In the genomic region with DNA sequence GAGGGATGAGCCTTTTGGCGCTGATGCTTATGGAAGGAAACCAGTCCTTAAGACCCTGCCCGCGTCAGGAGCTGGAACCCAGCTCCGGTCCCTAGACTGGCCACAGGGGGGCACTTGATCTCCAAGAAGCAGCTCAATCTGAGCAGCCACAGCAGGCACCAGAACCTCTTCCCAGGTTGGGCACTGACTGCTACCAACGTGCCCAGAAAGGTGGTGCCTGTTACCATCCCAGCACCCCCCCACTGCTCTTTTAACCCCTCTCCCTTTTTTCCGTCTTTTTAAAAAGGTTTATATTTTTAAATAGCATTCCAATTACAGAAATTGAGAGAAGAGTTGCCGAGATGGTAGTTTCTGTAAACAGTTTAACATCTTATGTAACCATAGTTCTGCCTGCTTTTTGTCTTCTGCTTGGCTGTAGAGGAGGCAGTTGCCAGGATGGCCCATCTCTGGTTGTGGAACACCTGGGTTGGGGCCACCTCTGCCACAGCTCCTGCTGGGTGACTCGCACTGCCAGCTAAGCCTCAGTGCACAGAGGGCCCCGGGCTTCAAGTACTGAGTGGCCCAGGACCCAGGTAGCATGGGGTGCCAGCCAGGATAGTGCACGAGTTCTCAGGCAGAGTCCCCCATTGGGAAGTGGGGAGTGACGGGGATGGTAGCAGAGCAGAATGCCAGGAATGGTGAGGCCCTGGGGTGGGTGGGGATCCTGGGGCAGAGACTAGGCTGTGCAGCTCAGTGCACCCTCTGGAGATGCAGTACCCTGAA, we compare ENCODE assay signal across 8 cellular contexts.
DNase-seq lines count a peak whose midpoint lies in the region; ATAC-seq and TF ChIP-seq lines count a peak whose summit lies in the region.

No MANE protein-coding gene starts in this region.

- no peak overlapping the region for H3K9ac ChIP-seq in IMR-90 (ENCODE audit: low read depth, low read length)

- H3K23ac ChIP-seq in IMR-90 (ENCODE audit: low read depth, low read length), result no peak overlapping the region

- no peaks in the 10 kb centered on the region for H3K27me3 ChIP-seq in IMR-90 (ENCODE audit: control insufficient read depth, insufficient read depth, low read length)

- in situ Hi-C loops in IMR-90 (cut with MboI; ENCODE audit: low sequenced_read_pairs), result loop anchor here (5.0 kb wide), 1 partner anchor 112 kb away; no protein-coding TSS in a partner anchor

- no peak overlapping the region for H4K91ac ChIP-seq in IMR-90 (ENCODE audit: insufficient read depth, low read depth, low read length)

- H3K27me3 Mint-ChIP-seq in MCF 10A (ENCODE audit: insufficient read depth, unreplicated experiment), result no peaks in the 10 kb centered on the region

- H3K56ac ChIP-seq in IMR-90 (ENCODE audit: extremely low read depth, insufficient read depth, low read length), result no peak overlapping the region

- dilution Hi-C loops in IMR-90 (cut with HindIII; ENCODE audit: low sequenced_read_pairs, unreplicated experiment), result no loop called here

- no peak overlapping the region for H2AFZ ChIP-seq in IMR-90 (replicated peaks; ENCODE audit: low read length, poor library complexity)

- peaks cover 7% of the 10 kb centered on the region for H3K9me1 ChIP-seq in IMR-90 (ENCODE audit: insufficient read depth, low read length)

- no TSS peak for BruUV-seq in IMR-90 (replicated peaks; lab: Mats Ljungman, UMichigan)
- BruUV-seq in MCF 10A (replicated peaks; lab: Mats Ljungman, UMichigan), result no TSS peak

- H3K4me2 ChIP-seq in IMR-90 (ENCODE audit: low read depth, low read length), result no peak overlapping the region

- H3K9me3 Mint-ChIP-seq in MCF 10A (ENCODE audit: unreplicated experiment), result no peaks in the 10 kb centered on the region

- POLR2A ChIA-PET in IMR-90 (lab: Charles Lee; ENCODE audit: unreplicated experiment) (no interaction called here), MCF 10A (lab: Yijun Ruan, JAX) (interaction anchor here (0.6 to 9.0 kb wide), 12 partner anchors 8 to 161 kb away, joined by 3 to 135 read pairs (median 6); a partner anchor contains a TSS)

- TF ChIP-seq POLR2A in IMR-90 (IDR thresholded peaks at IDR 0.05; ENCODE audit: low read depth, low read length), result no peak

- no peak overlapping the region for H3K27ac ChIP-seq in IMR-90 (ENCODE audit: insufficient read depth, low read length)

- H2BK20ac ChIP-seq in IMR-90 (ENCODE audit: low read depth, low read length), result no peak overlapping the region

- H3K27ac Mint-ChIP-seq in MCF 10A (ENCODE audit: low read depth, unreplicated experiment), result no peak overlapping the region

- peak; percentile 76 for TF ChIP-seq CTCF in IMR-90 (conservative IDR thresholded peaks at IDR 0.05; ENCODE audit: low read depth, low read length)
- TF ChIP-seq CTCF in MCF 10A (IDR thresholded peaks at IDR 0.05; ENCODE audit: unreplicated experiment), result peak; percentile 77

- H3K4me3 Mint-ChIP-seq in MCF 10A (ENCODE audit: unreplicated experiment), result no peak overlapping the region

- H3K4me3 ChIP-seq in IMR-90 (ENCODE audit: insufficient read depth, low read depth, low read length), result no peak overlapping the region

- peak; percentile 44 for DNase-seq in SIG-M5 treated with dmso at 0.1 percent for 504 hours (lab: John Stamatoyannopoulos, UW; ENCODE audit: unreplicated experiment)
- DNase-seq in SIG-M5 (lab: John Stamatoyannopoulos, UW), result no peak
- peak; percentile 66 for DNase-seq in IMR-90
- DNase-seq in UCSD-AML1 (lab: John Stamatoyannopoulos, UW; ENCODE audit: unreplicated experiment), result peak; percentile 62
- peak; percentile 74 for DNase-seq in MCF 10A (ENCODE audit: unreplicated experiment)
- DNase-seq in iris pigment epithelial cell (ENCODE audit: low read depth), result peak; percentile 70
- peak; percentile 23 to 59 (median 31) for DNase-seq in stimulated activated CD4-positive, alpha-beta T cell treated with anti-CD3 and anti-CD28 coated beads, Interleukin-1b, Interleukin-23, amount 100 ng/mL, for 24 hours (ENCODE audit: low read depth in 4 of 4, low spot score in 1 of 4)

- peak; percentile 83 for TF ChIP-seq RAD21 in IMR-90 (IDR thresholded peaks at IDR 0.05; ENCODE audit: low read length)

- CTCF ChIA-PET in IMR-90 (lab: Yijun Ruan, JAX), result interaction anchor here (0.6 to 8.7 kb wide), 12 partner anchors 9 to 435 kb away, joined by 3 to 233 read pairs (median 4); a partner anchor contains a TSS
- CTCF ChIA-PET in MCF 10A (lab: Yijun Ruan, JAX), result interaction anchor here (0.6 to 42.5 kb wide), 23 partner anchors 10 to 682 kb away, joined by 3 to 1450 read pairs (median 3); a partner anchor contains a TSS

- no peak overlapping the region for H3K18ac ChIP-seq in IMR-90 (ENCODE audit: low read depth, low read length)

- no peak overlapping the region for H3K14ac ChIP-seq in IMR-90 (replicated peaks; ENCODE audit: low read depth, low read length)

- no peak overlapping the region for H4K5ac ChIP-seq in IMR-90 (ENCODE audit: low read depth, low read length)

- H3K79me1 ChIP-seq in IMR-90 (ENCODE audit: low read depth in 1 of 2, low read length in 2 of 2), result peaks cover 11 to 29% of the 10 kb centered on the region in 2 experiments; a peak in 3 of 4 replicates

- H3K9me3 ChIP-seq in IMR-90 (ENCODE audit: control insufficient read depth, insufficient read depth, low read length), result no peaks in the 10 kb centered on the region

- H2BK120ac ChIP-seq in IMR-90 (ENCODE audit: low read depth, low read length), result no peak overlapping the region

- peaks cover 14% of the 10 kb centered on the region for H4K20me1 ChIP-seq in IMR-90 (ENCODE audit: insufficient read depth, low read length)

- peaks cover 11% of the 10 kb centered on the region for H3K36me3 Mint-ChIP-seq in MCF 10A (ENCODE audit: insufficient read depth, unreplicated experiment)

- H3K36me3 ChIP-seq in IMR-90 (ENCODE audit: control insufficient read depth, insufficient read depth, low read length), result no peaks in the 10 kb centered on the region

- no CpG with 5 or more reads among the region's 11 CpGs for WGBS in IMR-90 (ENCODE audit: extremely low coverage in 2 of 2, insufficient read length in 1 of 2), 2 experiments

- ATAC-seq in IMR-90 (ENCODE audit: low read depth) (peak; percentile 65), HG02571 (IDR thresholded peaks at IDR 0.05; ENCODE audit: unreplicated experiment) (no peak)

- no peak overlapping the region for H2AK5ac ChIP-seq in IMR-90 (ENCODE audit: low read depth, low read length)

- no peak overlapping the region for H2BK15ac ChIP-seq in IMR-90 (ENCODE audit: low read depth, low read length)

- H3K4me1 ChIP-seq in IMR-90 (ENCODE audit: control insufficient read depth, insufficient read depth, low read length), result peaks cover 18% of the 10 kb centered on the region

- H2AK9ac ChIP-seq in IMR-90 (replicated peaks; ENCODE audit: low read depth, low read length, poor library complexity), result peak overlapping the region; percentile 33

- no peak overlapping the region for H4K8ac ChIP-seq in IMR-90 (ENCODE audit: low read depth in 2 of 2, low read length in 2 of 2)

- H3K4ac ChIP-seq in IMR-90 (ENCODE audit: low read depth, low read length), result no peak overlapping the region

- intact Hi-C loops in IMR-90 (cut with micrococcal nuclease) (loop anchor here (1.0 to 10.0 kb wide), 6 partner anchors 63 to 485 kb away; a partner anchor contains a TSS), MCF 10A (cut with micrococcal nuclease) (loop anchor here (2.0 to 10.0 kb wide), 5 partner anchors 62 to 482 kb away; a partner anchor contains a TSS)

- H3K4me1 Mint-ChIP-seq in MCF 10A (ENCODE audit: insufficient read depth, unreplicated experiment), result peaks cover 44% of the 10 kb centered on the region

- H2BK5ac ChIP-seq in IMR-90 (ENCODE audit: low read depth, low read length, poor library complexity, severe bottlenecking), result no peak overlapping the region

TF ChIP-seq in IMR-90, 13 proteins besides CTCF, POLR2A, EP300 and RAD21:
- TF ChIP-seq MAFK (IDR thresholded peaks at IDR 0.05; ENCODE audit: low read depth, low read length), result no peak
- TF ChIP-seq, protein P1, sequence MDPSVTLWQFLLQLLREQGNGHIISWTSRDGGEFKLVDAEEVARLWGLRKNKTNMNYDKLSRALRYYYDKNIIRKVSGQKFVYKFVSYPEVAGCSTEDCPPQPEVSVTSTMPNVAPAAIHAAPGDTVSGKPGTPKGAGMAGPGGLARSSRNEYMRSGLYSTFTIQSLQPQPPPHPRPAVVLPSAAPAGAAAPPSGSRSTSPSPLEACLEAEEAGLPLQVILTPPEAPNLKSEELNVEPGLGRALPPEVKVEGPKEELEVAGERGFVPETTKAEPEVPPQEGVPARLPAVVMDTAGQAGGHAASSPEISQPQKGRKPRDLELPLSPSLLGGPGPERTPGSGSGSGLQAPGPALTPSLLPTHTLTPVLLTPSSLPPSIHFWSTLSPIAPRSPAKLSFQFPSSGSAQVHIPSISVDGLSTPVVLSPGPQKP (IDR thresholded peaks at IDR 0.05; ENCODE audit: borderline replicate concordance, low read depth, low read length), result no peak
- no peak for TF ChIP-seq CHD1 (IDR thresholded peaks at IDR 0.05; ENCODE audit: low read depth, low read length)
- TF ChIP-seq SMC3 (IDR thresholded peaks at IDR 0.05; ENCODE audit: low read depth, low read length), result peak; percentile 83
- TF ChIP-seq FOS (IDR thresholded peaks at IDR 0.05; ENCODE audit: low read depth, low read length), result no peak
- no peak for TF ChIP-seq RCOR1 (IDR thresholded peaks at IDR 0.05; ENCODE audit: insufficient replicate concordance, low read length)
- no peak for TF ChIP-seq BHLHE40 (IDR thresholded peaks at IDR 0.05; ENCODE audit: low read depth, low read length)
- TF ChIP-seq CEBPB (IDR thresholded peaks at IDR 0.05; ENCODE audit: low read depth, low read length), result no peak
- TF ChIP-seq RFX5 (IDR thresholded peaks at IDR 0.05; ENCODE audit: low read depth, low read length), result no peak
